8 cellular contexts compared by ENCODE assay signal in the genomic region with DNA sequence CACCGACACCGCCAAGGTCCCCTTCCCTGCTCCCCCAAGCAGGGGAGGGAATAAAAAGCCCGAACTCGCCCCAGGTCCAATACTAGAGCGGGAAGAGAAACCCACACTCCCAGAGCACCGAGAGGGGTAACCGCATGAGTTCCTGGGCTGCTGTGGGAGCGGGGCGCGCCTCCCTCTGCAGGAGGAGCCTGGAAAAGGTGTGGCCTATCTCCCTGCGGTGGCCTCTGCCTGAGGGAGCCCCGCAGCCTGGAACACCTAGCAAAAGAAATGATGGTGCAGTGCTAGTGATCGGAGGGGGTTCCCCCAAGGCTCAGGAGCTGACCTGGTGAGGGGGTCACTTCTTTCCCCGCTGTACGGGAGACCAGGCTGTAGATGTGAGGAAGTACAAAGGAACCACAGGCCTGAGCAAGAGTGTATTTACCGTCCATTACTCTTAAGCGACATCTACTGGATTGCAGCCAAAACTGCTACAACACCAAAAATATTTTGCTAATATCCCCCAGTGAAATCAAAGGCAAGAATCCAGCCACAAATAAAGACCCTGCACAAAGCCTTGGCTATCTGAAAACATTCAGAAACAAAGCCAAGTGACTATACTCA.
DNase-seq lines count a peak whose midpoint lies in the region; ATAC-seq and TF ChIP-seq lines count a peak whose summit lies in the region.
"Not testable (repeated sequence)": the region's sequence is repeated elsewhere in the genome, so short reads cannot be mapped to it uniquely, and the experiment has no call there.

No MANE protein-coding gene starts in this region.

- H3K27me3 Mint-ChIP-seq in activated B cell treated with CpG ODN at 0.5 μM for 24 hours; stimulated activated naive CD8-positive, alpha-beta T cell treated with anti-CD3 and anti-CD28 coated beads, Interleukin-15, amount 100 ng/mL, for 72 hours: not testable (repeated sequence)

- TF ChIP-seq CTCF in activated B cell treated with CpG ODN at 0.5 μM for 24 hours (IDR thresholded peaks at IDR 0.05) = not testable (repeated sequence)

- not testable (repeated sequence) for H3K4me3 Mint-ChIP-seq in activated B cell treated with CpG ODN at 0.5 μM for 24 hours; stimulated activated naive CD8-positive, alpha-beta T cell treated with anti-CD3 and anti-CD28 coated beads, Interleukin-15, amount 100 ng/mL, for 72 hours

- POLR2A ChIA-PET in activated B cell treated with CpG ODN at 0.5 μM for 24 hours (lab: Charles Lee) = not testable (repeated sequence)

- H3K9me3 Mint-ChIP-seq in activated B cell treated with CpG ODN at 0.5 μM for 24 hours; stimulated activated naive CD8-positive, alpha-beta T cell treated with anti-CD3 and anti-CD28 coated beads, Interleukin-15, amount 100 ng/mL, for 72 hours: not testable (repeated sequence)

- intact Hi-C loops in activated B cell treated with CpG ODN at 0.5 μM for 24 hours (cut with micrococcal nuclease); left colon (cut with DNase I, micrococcal nuclease): not testable (repeated sequence)

- peak; percentile 79 for ATAC-seq in GM18861 (IDR thresholded peaks at IDR 0.05; ENCODE audit: unreplicated experiment)
- peak; percentile 73 for ATAC-seq in GM19455 (IDR thresholded peaks at IDR 0.05; ENCODE audit: unreplicated experiment)
- peak; percentile 65 for ATAC-seq in GM21786 (IDR thresholded peaks at IDR 0.05; ENCODE audit: unreplicated experiment)
- ATAC-seq in HG02981 (IDR thresholded peaks at IDR 0.05; ENCODE audit: unreplicated experiment) = peak; percentile 61
- peak; percentile 93 for ATAC-seq in HG03378 (IDR thresholded peaks at IDR 0.05; ENCODE audit: unreplicated experiment)
- ATAC-seq in activated B cell treated with CpG ODN at 0.5 μM for 24 hours (ENCODE audit: low read depth) = peak; percentile 45
- peak; percentile 48 for ATAC-seq in left colon
- peak; percentile 85 for ATAC-seq in stimulated activated naive CD8-positive, alpha-beta T cell treated with anti-CD3 and anti-CD28 coated beads, Interleukin-15, amount 100 ng/mL, for 72 hours

- DNase-seq in activated B cell treated with CpG ODN at 0.5 μM for 24 hours; left colon; stimulated activated naive CD8-positive, alpha-beta T cell treated with anti-CD3 and anti-CD28 coated beads, Interleukin-15, amount 100 ng/mL, for 72 hours: not testable (repeated sequence)

- not testable (repeated sequence) for H3K36me3 Mint-ChIP-seq in activated B cell treated with CpG ODN at 0.5 μM for 24 hours (ENCODE audit: low read depth)

- CTCF ChIA-PET in activated B cell treated with CpG ODN at 0.5 μM for 24 hours (lab: Charles Lee) = not testable (repeated sequence)

- H3K27ac Mint-ChIP-seq in activated B cell treated with CpG ODN at 0.5 μM for 24 hours; stimulated activated naive CD8-positive, alpha-beta T cell treated with anti-CD3 and anti-CD28 coated beads, Interleukin-15, amount 100 ng/mL, for 72 hours: not testable (repeated sequence)

- H3K4me1 Mint-ChIP-seq in activated B cell treated with CpG ODN at 0.5 μM for 24 hours; stimulated activated naive CD8-positive, alpha-beta T cell treated with anti-CD3 and anti-CD28 coated beads, Interleukin-15, amount 100 ng/mL, for 72 hours: not testable (repeated sequence)
